Comparison of ENCODE assay signal across 20 cellular contexts in genomic region chr6:29938746-29939508, GRCh38.
"Had no signal": no experiment of that assay in that cellular context is flagged by ENCODE, and none has a peak within 500 bp of the region (broad histone marks: within the 10 kb centered on the region; RNA-seq: fewer than 3 reads in every experiment).

No MANE protein-coding gene starts in this region.

- H3K27me3 ChIP-seq: body of pancreas, colonic mucosa, heart right ventricle, transverse colon had no signal

- H3K4me1 ChIP-seq: colonic mucosa had no signal

- H3K4me3 ChIP-seq: body of pancreas, colonic mucosa, heart right ventricle, transverse colon had no signal

- H3K27me3 Mint-ChIP-seq: activated CD8-positive, alpha-beta memory T cell treated with anti-CD3 and anti-CD28 coated beads, Interleukin-2, amount 10 ng/mL, durations not matched to agents 7 days and 5 days; activated naive CD4-positive, alpha-beta T cell treated with anti-CD3 and anti-CD28 coated beads, Interleukin-2, amount 50 U/mL, for 24 hours had no signal

- H3K36me3 ChIP-seq: colonic mucosa, transverse colon had no signal

- H3K9me3 Mint-ChIP-seq: activated naive CD4-positive, alpha-beta T cell treated with anti-CD3 and anti-CD28 coated beads, Interleukin-2, amount 50 U/mL, for 24 hours had no signal

- H3K27ac ChIP-seq: body of pancreas, colonic mucosa, heart right ventricle, transverse colon had no signal

- H3K27ac Mint-ChIP-seq: activated CD8-positive, alpha-beta memory T cell treated with anti-CD3 and anti-CD28 coated beads, Interleukin-2, amount 10 ng/mL, durations not matched to agents 7 days and 5 days; activated naive CD4-positive, alpha-beta T cell treated with anti-CD3 and anti-CD28 coated beads, Interleukin-2, amount 50 U/mL, for 24 hours had no signal

- ATAC-seq: activated CD8-positive, alpha-beta memory T cell treated with anti-CD3 and anti-CD28 coated beads, Interleukin-2, amount 10 ng/mL, durations not matched to agents 7 days and 5 days; body of pancreas; heart right ventricle; left lobe of liver; stimulated activated naive CD8-positive, alpha-beta T cell treated with anti-CD3 and anti-CD28 coated beads, Interleukin-15, Interleukin-2, amounts not matched to agents 100 U/mL and 50 U/mL, for 24 hours had no signal

- H3K4me3 Mint-ChIP-seq: activated CD8-positive, alpha-beta memory T cell treated with anti-CD3 and anti-CD28 coated beads, Interleukin-2, amount 10 ng/mL, durations not matched to agents 7 days and 5 days; activated naive CD4-positive, alpha-beta T cell treated with anti-CD3 and anti-CD28 coated beads, Interleukin-2, amount 50 U/mL, for 24 hours had no signal

- FAIRE-seq: frontal cortex, TTC549 had no signal

- DNase-seq: activated CD4-positive, alpha-beta T cell treated with anti-CD3 and anti-CD28 coated beads, Interleukin-2, amount 50 U/mL, for 1 hour; activated CD4-positive, CD25-positive, alpha-beta regulatory T cell; activated CD8-positive, alpha-beta memory T cell treated with anti-CD3 and anti-CD28 coated beads, Interleukin-2, amount 10 ng/mL, durations not matched to agents 7 days and 5 days; activated T-cell treated with anti-CD3 and anti-CD28 coated beads, Interleukin-2, amount 50 U/mL, for 1 hour; amygdala; body of pancreas; caudate nucleus; colonic mucosa; effector CD4-positive, alpha-beta T cell; heart right ventricle; islet precursor cell; stimulated activated CD4-positive, alpha-beta T cell treated with anti-CD3 and anti-CD28 coated beads, Interleukin-4, amount 100 ng/mL, for 4 hours; stimulated activated CD8-positive, alpha-beta memory T cell treated with anti-CD3 and anti-CD28 coated beads, Interleukin-4, amount 100 ng/mL, for 48 hours; stimulated activated naive CD8-positive, alpha-beta T cell treated with anti-CD3 and anti-CD28 coated beads, Interleukin-15, Interleukin-2, amounts not matched to agents 100 U/mL and 50 U/mL, for 24 hours; SW 1271; transverse colon had no signal

- H3K9me3 ChIP-seq: body of pancreas, colonic mucosa, heart right ventricle, transverse colon had no signal
